In genomic region chr13:33817843-33818661, GRCh38 we compare ENCODE assay signal across 1 cellular context.
TF ChIP-seq lines count a peak whose summit lies in the region.

A gene with protein sequence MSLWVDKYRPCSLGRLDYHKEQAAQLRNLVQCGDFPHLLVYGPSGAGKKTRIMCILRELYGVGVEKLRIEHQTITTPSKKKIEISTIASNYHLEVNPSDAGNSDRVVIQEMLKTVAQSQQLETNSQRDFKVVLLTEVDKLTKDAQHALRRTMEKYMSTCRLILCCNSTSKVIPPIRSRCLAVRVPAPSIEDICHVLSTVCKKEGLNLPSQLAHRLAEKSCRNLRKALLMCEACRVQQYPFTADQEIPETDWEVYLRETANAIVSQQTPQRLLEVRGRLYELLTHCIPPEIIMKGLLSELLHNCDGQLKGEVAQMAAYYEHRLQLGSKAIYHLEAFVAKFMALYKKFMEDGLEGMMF (plus strand): TSS chr13:33818149. CDS start chr13:33818179, 30 bp downstream.

TF ChIP-seq in HepG2, 621 proteins besides CTCF, POLR2A, EP300 and RAD21 (continued from another document and continues in another):
- TF ChIP-seq, protein P1, sequence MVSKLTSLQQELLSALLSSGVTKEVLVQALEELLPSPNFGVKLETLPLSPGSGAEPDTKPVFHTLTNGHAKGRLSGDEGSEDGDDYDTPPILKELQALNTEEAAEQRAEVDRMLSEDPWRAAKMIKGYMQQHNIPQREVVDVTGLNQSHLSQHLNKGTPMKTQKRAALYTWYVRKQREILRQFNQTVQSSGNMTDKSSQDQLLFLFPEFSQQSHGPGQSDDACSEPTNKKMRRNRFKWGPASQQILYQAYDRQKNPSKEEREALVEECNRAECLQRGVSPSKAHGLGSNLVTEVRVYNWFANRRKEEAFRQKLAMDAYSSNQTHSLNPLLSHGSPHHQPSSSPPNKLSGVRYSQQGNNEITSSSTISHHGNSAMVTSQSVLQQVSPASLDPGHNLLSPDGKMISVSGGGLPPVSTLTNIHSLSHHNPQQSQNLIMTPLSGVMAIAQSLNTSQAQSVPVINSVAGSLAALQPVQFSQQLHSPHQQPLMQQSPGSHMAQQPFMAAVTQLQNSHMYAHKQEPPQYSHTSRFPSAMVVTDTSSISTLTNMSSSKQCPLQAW (CRISPR knock-in tag; IDR thresholded peaks at IDR 0.05), result peak; percentile 32; the same call in 1 of the 2 replicates
- no peak for TF ChIP-seq ZNF20 (CRISPR knock-in tag; IDR thresholded peaks at IDR 0.05)
- peak; percentile 76 for TF ChIP-seq ZFX (CRISPR knock-in tag; IDR thresholded peaks at IDR 0.05; ENCODE audit: low read depth)
- no peak for TF ChIP-seq ZNF75D (CRISPR knock-in tag; IDR thresholded peaks at IDR 0.05; ENCODE audit: borderline replicate concordance)
- TF ChIP-seq, protein P2, sequence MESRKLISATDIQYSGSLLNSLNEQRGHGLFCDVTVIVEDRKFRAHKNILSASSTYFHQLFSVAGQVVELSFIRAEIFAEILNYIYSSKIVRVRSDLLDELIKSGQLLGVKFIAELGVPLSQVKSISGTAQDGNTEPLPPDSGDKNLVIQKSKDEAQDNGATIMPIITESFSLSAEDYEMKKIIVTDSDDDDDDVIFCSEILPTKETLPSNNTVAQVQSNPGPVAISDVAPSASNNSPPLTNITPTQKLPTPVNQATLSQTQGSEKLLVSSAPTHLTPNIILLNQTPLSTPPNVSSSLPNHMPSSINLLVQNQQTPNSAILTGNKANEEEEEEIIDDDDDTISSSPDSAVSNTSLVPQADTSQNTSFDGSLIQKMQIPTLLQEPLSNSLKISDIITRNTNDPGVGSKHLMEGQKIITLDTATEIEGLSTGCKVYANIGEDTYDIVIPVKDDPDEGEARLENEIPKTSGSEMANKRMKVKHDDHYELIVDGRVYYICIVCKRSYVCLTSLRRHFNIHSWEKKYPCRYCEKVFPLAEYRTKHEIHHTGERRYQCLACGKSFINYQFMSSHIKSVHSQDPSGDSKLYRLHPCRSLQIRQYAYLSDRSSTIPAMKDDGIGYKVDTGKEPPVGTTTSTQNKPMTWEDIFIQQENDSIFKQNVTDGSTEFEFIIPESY (CRISPR knock-in tag; IDR thresholded peaks at IDR 0.05), result 0 out of 2 replicates have a peak, but pooled peaks have one; percentile 30
- no peak for TF ChIP-seq NFATC3 (CRISPR knock-in tag; IDR thresholded peaks at IDR 0.05)
- TF ChIP-seq, protein P3, sequence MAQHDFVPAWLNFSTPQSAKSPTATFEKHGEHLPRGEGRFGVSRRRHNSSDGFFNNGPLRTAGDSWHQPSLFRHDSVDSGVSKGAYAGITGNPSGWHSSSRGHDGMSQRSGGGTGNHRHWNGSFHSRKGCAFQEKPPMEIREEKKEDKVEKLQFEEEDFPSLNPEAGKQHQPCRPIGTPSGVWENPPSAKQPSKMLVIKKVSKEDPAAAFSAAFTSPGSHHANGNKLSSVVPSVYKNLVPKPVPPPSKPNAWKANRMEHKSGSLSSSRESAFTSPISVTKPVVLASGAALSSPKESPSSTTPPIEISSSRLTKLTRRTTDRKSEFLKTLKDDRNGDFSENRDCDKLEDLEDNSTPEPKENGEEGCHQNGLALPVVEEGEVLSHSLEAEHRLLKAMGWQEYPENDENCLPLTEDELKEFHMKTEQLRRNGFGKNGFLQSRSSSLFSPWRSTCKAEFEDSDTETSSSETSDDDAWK (CRISPR knock-in tag; IDR thresholded peaks at IDR 0.05), result no peak
- peak; percentile 62; the same call in 1 of the 2 replicates for TF ChIP-seq MIER3 (CRISPR knock-in tag; IDR thresholded peaks at IDR 0.05; ENCODE audit: borderline replicate concordance)
- TF ChIP-seq, protein P4, sequence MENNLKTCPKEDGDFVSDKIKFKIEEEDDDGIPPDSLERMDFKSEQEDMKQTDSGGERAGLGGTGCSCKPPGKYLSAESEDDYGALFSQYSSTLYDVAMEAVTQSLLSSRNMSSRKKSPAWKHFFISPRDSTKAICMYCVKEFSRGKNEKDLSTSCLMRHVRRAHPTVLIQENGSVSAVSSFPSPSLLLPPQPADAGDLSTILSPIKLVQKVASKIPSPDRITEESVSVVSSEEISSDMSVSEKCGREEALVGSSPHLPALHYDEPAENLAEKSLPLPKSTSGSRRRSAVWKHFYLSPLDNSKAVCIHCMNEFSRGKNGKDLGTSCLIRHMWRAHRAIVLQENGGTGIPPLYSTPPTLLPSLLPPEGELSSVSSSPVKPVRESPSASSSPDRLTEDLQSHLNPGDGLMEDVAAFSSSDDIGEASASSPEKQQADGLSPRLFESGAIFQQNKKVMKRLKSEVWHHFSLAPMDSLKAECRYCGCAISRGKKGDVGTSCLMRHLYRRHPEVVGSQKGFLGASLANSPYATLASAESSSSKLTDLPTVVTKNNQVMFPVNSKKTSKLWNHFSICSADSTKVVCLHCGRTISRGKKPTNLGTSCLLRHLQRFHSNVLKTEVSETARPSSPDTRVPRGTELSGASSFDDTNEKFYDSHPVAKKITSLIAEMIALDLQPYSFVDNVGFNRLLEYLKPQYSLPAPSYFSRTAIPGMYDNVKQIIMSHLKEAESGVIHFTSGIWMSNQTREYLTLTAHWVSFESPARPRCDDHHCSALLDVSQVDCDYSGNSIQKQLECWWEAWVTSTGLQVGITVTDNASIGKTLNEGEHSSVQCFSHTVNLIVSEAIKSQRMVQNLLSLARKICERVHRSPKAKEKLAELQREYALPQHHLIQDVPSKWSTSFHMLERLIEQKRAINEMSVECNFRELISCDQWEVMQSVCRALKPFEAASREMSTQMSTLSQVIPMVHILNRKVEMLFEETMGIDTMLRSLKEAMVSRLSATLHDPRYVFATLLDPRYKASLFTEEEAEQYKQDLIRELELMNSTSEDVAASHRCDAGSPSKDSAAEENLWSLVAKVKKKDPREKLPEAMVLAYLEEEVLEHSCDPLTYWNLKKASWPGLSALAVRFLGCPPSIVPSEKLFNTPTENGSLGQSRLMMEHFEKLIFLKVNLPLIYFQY (CRISPR knock-in tag; IDR thresholded peaks at IDR 0.05; ENCODE audit: borderline replicate concordance), result no peak
- TF ChIP-seq, protein P5, sequence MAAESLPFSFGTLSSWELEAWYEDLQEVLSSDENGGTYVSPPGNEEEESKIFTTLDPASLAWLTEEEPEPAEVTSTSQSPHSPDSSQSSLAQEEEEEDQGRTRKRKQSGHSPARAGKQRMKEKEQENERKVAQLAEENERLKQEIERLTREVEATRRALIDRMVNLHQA (CRISPR knock-in tag; IDR thresholded peaks at IDR 0.05), result 0 out of 2 replicates have a peak, but pooled peaks have one; percentile 19
- TF ChIP-seq RORA (CRISPR knock-in tag; IDR thresholded peaks at IDR 0.05), result no peak
- TF ChIP-seq ZNF232 (CRISPR knock-in tag; IDR thresholded peaks at IDR 0.05; ENCODE audit: borderline replicate concordance), result peak; percentile 20; the same call in 1 of the 2 replicates
- no peak for TF ChIP-seq ZMYM3 (CRISPR knock-in tag; IDR thresholded peaks at IDR 0.05)
- TF ChIP-seq TEAD2 (CRISPR knock-in tag; IDR thresholded peaks at IDR 0.05), result no peak
- TF ChIP-seq ZNF205 (CRISPR knock-in tag; IDR thresholded peaks at IDR 0.05), result no peak
- TF ChIP-seq, protein P6, sequence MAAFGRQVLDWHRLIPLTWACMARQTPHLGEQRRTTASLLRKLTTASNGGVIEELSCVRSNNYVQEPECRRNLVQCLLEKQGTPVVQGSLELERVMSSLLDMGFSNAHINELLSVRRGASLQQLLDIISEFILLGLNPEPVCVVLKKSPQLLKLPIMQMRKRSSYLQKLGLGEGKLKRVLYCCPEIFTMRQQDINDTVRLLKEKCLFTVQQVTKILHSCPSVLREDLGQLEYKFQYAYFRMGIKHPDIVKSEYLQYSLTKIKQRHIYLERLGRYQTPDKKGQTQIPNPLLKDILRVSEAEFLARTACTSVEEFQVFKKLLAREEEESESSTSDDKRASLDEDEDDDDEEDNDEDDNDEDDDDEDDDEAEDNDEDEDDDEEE (CRISPR knock-in tag; IDR thresholded peaks at IDR 0.05), result no peak
- TF ChIP-seq TMF1 (CRISPR knock-in tag; IDR thresholded peaks at IDR 0.05; ENCODE audit: low read depth), result peak; percentile 90
- peak; percentile 40; the same call in 1 of the 2 replicates for TF ChIP-seq ZFP91 (CRISPR knock-in tag; IDR thresholded peaks at IDR 0.05; ENCODE audit: borderline replicate concordance)
- no peak for TF ChIP-seq STAG1 (CRISPR knock-in tag; IDR thresholded peaks at IDR 0.05)
- TF ChIP-seq, protein P7, sequence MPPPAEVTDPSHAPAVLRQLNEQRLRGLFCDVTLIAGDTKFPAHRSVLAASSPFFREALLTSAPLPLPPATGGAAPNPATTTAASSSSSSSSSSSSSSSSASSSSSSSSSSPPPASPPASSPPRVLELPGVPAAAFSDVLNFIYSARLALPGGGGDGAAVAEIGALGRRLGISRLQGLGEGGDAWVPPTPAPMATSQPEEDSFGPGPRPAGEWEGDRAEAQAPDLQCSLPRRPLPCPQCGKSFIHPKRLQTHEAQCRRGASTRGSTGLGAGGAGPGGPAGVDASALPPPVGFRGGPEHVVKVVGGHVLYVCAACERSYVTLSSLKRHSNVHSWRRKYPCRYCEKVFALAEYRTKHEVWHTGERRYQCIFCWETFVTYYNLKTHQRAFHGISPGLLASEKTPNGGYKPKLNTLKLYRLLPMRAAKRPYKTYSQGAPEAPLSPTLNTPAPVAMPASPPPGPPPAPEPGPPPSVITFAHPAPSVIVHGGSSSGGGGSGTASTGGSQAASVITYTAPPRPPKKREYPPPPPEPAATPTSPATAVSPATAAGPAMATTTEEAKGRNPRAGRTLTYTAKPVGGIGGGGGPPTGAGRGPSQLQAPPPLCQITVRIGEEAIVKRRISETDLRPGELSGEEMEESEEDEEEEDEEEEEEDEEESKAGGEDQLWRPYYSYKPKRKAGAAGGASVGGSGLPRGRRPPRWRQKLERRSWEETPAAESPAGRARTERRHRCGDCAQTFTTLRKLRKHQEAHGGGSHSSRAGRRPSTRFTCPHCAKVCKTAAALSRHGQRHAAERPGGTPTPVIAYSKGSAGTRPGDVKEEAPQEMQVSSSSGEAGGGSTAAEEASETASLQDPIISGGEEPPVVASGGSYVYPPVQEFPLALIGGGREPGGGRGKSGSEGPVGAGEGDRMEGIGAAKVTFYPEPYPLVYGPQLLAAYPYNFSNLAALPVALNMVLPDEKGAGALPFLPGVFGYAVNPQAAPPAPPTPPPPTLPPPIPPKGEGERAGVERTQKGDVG (CRISPR knock-in tag; IDR thresholded peaks at IDR 0.05; ENCODE audit: borderline replicate concordance), result no peak
- TF ChIP-seq PRPF4 (IDR thresholded peaks at IDR 0.05; ENCODE audit: low read depth, low read length, poor library complexity, severe bottlenecking), result no peak
- TF ChIP-seq FOXA3 (CRISPR knock-in tag; IDR thresholded peaks at IDR 0.05), result peak; percentile 42; the same call in 1 of the 2 replicates
- peak; percentile 49; the same call in 1 of the 2 replicates for TF ChIP-seq ZKSCAN8 (CRISPR knock-in tag; IDR thresholded peaks at IDR 0.05; ENCODE audit: borderline replicate concordance)
- TF ChIP-seq RFX3 (CRISPR knock-in tag; IDR thresholded peaks at IDR 0.05), result no peak
- TF ChIP-seq CREB1 (IDR thresholded peaks at IDR 0.05), result peak; percentile 100
- peak; percentile 99 for TF ChIP-seq CREB1 (CRISPR knock-in tag; IDR thresholded peaks at IDR 0.05)
- peak; percentile 65 for TF ChIP-seq HNF4A (CRISPR knock-in tag; IDR thresholded peaks at IDR 0.05)
- TF ChIP-seq TARDBP (CRISPR knock-in tag; IDR thresholded peaks at IDR 0.05), result peak; percentile 70; the same call in 1 of the 2 replicates
- TF ChIP-seq ZNF780A (CRISPR knock-in tag; IDR thresholded peaks at IDR 0.05), result peak; percentile 95
- TF ChIP-seq ATAD3A (CRISPR knock-in tag; IDR thresholded peaks at IDR 0.05), result no peak
- no peak for TF ChIP-seq EEA1 (CRISPR knock-in tag; IDR thresholded peaks at IDR 0.05; ENCODE audit: borderline replicate concordance)
- TF ChIP-seq ZNF878 (CRISPR knock-in tag; IDR thresholded peaks at IDR 0.05), result peak; percentile 98
- peak; percentile 20 for TF ChIP-seq TBL1XR1 (IDR thresholded peaks at IDR 0.05; ENCODE audit: borderline replicate concordance, low read length, partially characterized antibody)
- peak; percentile 82 for TF ChIP-seq ZFY (CRISPR knock-in tag; IDR thresholded peaks at IDR 0.05)
- no peak for TF ChIP-seq IKZF1 (IDR thresholded peaks at IDR 0.05)
- TF ChIP-seq RFX1 (IDR thresholded peaks at IDR 0.05), result no peak
- TF ChIP-seq POLR2G (IDR thresholded peaks at IDR 0.05; ENCODE audit: low read depth, low read length), result peak; percentile 81
- no peak for TF ChIP-seq FOXM1 (CRISPR knock-in tag; IDR thresholded peaks at IDR 0.05)
- TF ChIP-seq, protein P8, sequence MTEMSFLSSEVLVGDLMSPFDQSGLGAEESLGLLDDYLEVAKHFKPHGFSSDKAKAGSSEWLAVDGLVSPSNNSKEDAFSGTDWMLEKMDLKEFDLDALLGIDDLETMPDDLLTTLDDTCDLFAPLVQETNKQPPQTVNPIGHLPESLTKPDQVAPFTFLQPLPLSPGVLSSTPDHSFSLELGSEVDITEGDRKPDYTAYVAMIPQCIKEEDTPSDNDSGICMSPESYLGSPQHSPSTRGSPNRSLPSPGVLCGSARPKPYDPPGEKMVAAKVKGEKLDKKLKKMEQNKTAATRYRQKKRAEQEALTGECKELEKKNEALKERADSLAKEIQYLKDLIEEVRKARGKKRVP (CRISPR knock-in tag; IDR thresholded peaks at IDR 0.05), result peak in 1 of 2 experiments; percentile 84; a peak in 2 of 4 replicates
- TF ChIP-seq, protein P9, sequence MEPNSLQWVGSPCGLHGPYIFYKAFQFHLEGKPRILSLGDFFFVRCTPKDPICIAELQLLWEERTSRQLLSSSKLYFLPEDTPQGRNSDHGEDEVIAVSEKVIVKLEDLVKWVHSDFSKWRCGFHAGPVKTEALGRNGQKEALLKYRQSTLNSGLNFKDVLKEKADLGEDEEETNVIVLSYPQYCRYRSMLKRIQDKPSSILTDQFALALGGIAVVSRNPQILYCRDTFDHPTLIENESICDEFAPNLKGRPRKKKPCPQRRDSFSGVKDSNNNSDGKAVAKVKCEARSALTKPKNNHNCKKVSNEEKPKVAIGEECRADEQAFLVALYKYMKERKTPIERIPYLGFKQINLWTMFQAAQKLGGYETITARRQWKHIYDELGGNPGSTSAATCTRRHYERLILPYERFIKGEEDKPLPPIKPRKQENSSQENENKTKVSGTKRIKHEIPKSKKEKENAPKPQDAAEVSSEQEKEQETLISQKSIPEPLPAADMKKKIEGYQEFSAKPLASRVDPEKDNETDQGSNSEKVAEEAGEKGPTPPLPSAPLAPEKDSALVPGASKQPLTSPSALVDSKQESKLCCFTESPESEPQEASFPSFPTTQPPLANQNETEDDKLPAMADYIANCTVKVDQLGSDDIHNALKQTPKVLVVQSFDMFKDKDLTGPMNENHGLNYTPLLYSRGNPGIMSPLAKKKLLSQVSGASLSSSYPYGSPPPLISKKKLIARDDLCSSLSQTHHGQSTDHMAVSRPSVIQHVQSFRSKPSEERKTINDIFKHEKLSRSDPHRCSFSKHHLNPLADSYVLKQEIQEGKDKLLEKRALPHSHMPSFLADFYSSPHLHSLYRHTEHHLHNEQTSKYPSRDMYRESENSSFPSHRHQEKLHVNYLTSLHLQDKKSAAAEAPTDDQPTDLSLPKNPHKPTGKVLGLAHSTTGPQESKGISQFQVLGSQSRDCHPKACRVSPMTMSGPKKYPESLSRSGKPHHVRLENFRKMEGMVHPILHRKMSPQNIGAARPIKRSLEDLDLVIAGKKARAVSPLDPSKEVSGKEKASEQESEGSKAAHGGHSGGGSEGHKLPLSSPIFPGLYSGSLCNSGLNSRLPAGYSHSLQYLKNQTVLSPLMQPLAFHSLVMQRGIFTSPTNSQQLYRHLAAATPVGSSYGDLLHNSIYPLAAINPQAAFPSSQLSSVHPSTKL (CRISPR knock-in tag; IDR thresholded peaks at IDR 0.05), result peak; percentile 64; the same call in 1 of the 2 replicates
